5 cellular contexts compared by ENCODE assay signal in the genomic region with DNA sequence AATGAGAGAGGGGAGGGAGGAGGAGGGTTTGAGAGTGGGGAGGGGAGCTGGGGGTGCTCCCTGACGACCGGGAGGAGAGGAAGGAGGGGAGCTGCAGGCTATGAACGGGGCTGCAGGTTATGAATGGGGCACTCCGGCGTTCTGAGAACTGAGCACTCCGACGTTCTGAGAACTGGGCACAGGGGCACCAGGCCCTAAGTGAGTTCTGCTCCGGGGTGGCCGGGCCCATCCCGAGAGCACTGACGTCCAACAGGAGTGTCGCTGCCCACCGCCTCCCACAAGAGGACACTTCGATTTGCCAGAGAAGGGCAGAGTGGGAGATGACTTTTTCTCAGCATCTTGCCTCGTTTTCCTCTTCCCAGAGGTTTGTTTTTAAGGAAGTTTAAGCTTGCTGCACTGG.
A peak's percentile ranks its signal among the peaks of the same experiment; 100 is the strongest.
DNase-seq lines count a peak whose midpoint lies in the region; ATAC-seq and TF ChIP-seq lines count a peak whose summit lies in the region.
"Not testable (repeated sequence)": the region's sequence is repeated elsewhere in the genome, so short reads cannot be mapped to it uniquely, and the experiment has no call there.

No MANE protein-coding gene starts in this region.

- H3K4me1 ChIP-seq in spleen, upper lobe of right lung: not testable (repeated sequence)

- peak; percentile 20 for ATAC-seq in upper lobe of right lung

- H3K4me3 Mint-ChIP-seq in osteocyte (ENCODE audit: unreplicated experiment): not testable (repeated sequence)

- H3K4me3 ChIP-seq in coronary artery, spleen, upper lobe of right lung: not testable (repeated sequence)

- not testable (repeated sequence) for H3K36me3 Mint-ChIP-seq in osteocyte (ENCODE audit: unreplicated experiment)

- not testable (repeated sequence) for H3K9me3 ChIP-seq in spleen, upper lobe of right lung

- not testable (repeated sequence) for H3K27me3 ChIP-seq in spleen (replicated peaks in 1 of 7); upper lobe of right lung

- not testable (repeated sequence) for TF ChIP-seq CTCF in coronary artery (IDR thresholded peaks at IDR 0.05); osteocyte (IDR thresholded peaks at IDR 0.05); spleen (IDR thresholded peaks at IDR 0.05 in 8 of 11, conservative IDR thresholded peaks at IDR 0.05 in 3 of 11); upper lobe of right lung (IDR thresholded peaks at IDR 0.05)

- H3K27me3 Mint-ChIP-seq in osteocyte (ENCODE audit: unreplicated experiment): not testable (repeated sequence)

- H3K27ac Mint-ChIP-seq in osteocyte (ENCODE audit: unreplicated experiment): not testable (repeated sequence)

- 78 to 83% (median 82%) methylated on average over 15 of the region's 15 CpGs for WGBS in spleen, 5 donors

- intact Hi-C loops in spleen (cut with DNase I; ENCODE audit: low total_unique reads); upper lobe of right lung (cut with DNase I): not testable (repeated sequence)

- not testable (repeated sequence) for H3K4me1 Mint-ChIP-seq in osteocyte (ENCODE audit: unreplicated experiment)

- H3K36me3 ChIP-seq in spleen, upper lobe of right lung: not testable (repeated sequence)

- not testable (repeated sequence) for H3K27ac ChIP-seq in coronary artery, spleen, upper lobe of right lung

- peaks cover 14% of the 10 kb centered on the region for H3K9me3 Mint-ChIP-seq in osteocyte (ENCODE audit: unreplicated experiment)

- not testable (repeated sequence) for TF ChIP-seq POLR2A in spleen (IDR thresholded peaks at IDR 0.05)

- DNase-seq in activated effector memory CD4-positive, alpha-beta T cell treated with anti-CD3 and anti-CD28 coated beads, Interleukin-2, amount 50 U/mL, for 16 hours: peak; percentile 25
- peak; percentile 19 for DNase-seq in coronary artery (ENCODE audit: low spot score)
- DNase-seq in osteocyte (ENCODE audit: extremely low spot score, unreplicated experiment): peak; percentile 54
- DNase-seq in spleen: peak; percentile 48
- DNase-seq in upper lobe of right lung: peak; percentile 23
